In genomic region chr1:82487778-82488177, GRCh38 we compare ENCODE assay signal across 24 cellular contexts.
"Had no signal": no experiment of that assay in that cellular context is flagged by ENCODE, and none has a peak within 500 bp of the region (broad histone marks: within the 10 kb centered on the region; RNA-seq: fewer than 3 reads in every experiment).

No MANE protein-coding gene starts in this region.

- ATAC-seq: activated CD8-positive, alpha-beta T cell treated with anti-CD3 and anti-CD28 coated beads, Interleukin-2, amount 10 ng/mL, durations not matched to agents 7 days and 5 days; Panc1 had no signal

- DNase-seq: activated CD4-positive, alpha-beta T cell treated with anti-CD3 and anti-CD28 coated beads for 1 hour; activated CD4-positive, alpha-beta T cell treated with anti-CD3 and anti-CD28 coated beads for 48 hours; activated CD4-positive, CD25-positive, alpha-beta regulatory T cell; activated CD8-positive, alpha-beta T cell treated with anti-CD3 and anti-CD28 coated beads, Interleukin-2, amount 10 ng/mL, durations not matched to agents 7 days and 5 days; activated gamma-delta T cell; activated naive CD4-positive, alpha-beta T cell treated with Interleukin-2 at 50 U/mL for 16 hours; activated naive CD8-positive, alpha-beta T cell treated with anti-CD3 and anti-CD28 coated beads, Interleukin-2, amount 10 ng/mL, durations not matched to agents 7 days and 5 days; activated T-cell treated with anti-CD3 and anti-CD28 coated beads, Interleukin-2, amount 50 U/mL, for 24 hours; amygdala; colonic mucosa; Kasumi-1; KG1; MG63; NCI-H1048; NCI-H146; NCI-H1930; NCI-H446; NCI-H524 treated with DMSO at 0.1 percent for 48 hours; NCI-H774; SHP77; SJCRH30; T1000; WERI-Rb-1 had no signal
